8 cellular contexts compared by ENCODE assay signal in the genomic region with DNA sequence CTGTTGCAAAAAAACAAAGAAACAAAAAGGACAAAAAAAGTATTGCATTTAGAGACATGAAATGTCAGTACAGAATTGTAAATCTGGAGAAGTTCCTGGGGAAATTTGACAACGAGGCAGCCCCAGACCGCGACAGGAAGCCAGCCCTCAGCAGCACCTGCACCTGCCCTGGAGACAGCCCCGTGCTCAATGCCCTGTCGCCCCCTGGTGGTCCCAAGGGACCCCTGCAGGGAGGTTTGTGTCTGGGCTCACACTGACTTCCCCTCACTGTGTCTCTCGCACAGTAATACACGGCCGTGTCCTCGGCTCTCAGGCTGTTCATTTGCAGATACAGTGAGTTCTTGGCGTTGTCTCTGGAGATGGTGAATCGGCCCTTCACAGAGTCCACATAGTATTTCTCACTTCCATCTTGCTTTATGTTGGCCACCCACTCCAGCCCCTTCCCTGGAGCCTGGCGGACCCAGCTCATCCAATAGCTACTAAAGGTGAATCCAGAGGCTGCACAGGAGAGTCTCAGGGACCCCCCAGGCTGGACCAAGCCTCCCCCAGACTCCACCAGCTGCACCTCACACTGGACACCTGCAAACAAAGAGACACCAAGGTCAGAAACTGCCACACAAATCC.
A peak's percentile ranks its signal among the peaks of the same experiment; 100 is the strongest.
DNase-seq lines count a peak whose midpoint lies in the region; ATAC-seq and TF ChIP-seq lines count a peak whose summit lies in the region.
"Not testable (repeated sequence)": the region's sequence is repeated elsewhere in the genome, so short reads cannot be mapped to it uniquely, and the experiment has no call there.

No MANE protein-coding gene starts in this region.

- not testable (repeated sequence) for H3K27ac ChIP-seq in upper lobe of right lung

- not testable (repeated sequence) for H3K4me3 ChIP-seq in GM12865 (ENCODE audit: low read depth, low read length); upper lobe of right lung

- not testable (repeated sequence) for H3K27ac Mint-ChIP-seq in activated naive CD4-positive, alpha-beta T cell treated with anti-CD3 and anti-CD28 coated beads, Interleukin-2, amount 10 ng/mL, durations not matched to agents 7 days and 5 days

- H3K27me3 Mint-ChIP-seq in activated naive CD4-positive, alpha-beta T cell treated with anti-CD3 and anti-CD28 coated beads, Interleukin-2, amount 10 ng/mL, durations not matched to agents 7 days and 5 days: peaks cover 47% of the 10 kb centered on the region

- H3K4me1 Mint-ChIP-seq in activated naive CD4-positive, alpha-beta T cell treated with anti-CD3 and anti-CD28 coated beads, Interleukin-2, amount 10 ng/mL, durations not matched to agents 7 days and 5 days: peaks cover 18% of the 10 kb centered on the region

- peak; percentile 80 for DNase-seq in GM12865 (ENCODE audit: low read depth)
- peak; percentile 8 for DNase-seq in NCI-H1092 (lab: John Stamatoyannopoulos, UW)
- DNase-seq in SIG-M5 treated with dmso at 0.1 percent for 504 hours (lab: John Stamatoyannopoulos, UW; ENCODE audit: unreplicated experiment): peak; percentile 7
- peak; percentile 63 to 68 for DNase-seq in activated CD4-positive, alpha-beta T cell treated with anti-CD3 and anti-CD28 coated beads, Interleukin-2, amount 50 U/mL, for 48 hours
- peak; percentile 91 for DNase-seq in activated naive CD4-positive, alpha-beta T cell treated with anti-CD3 and anti-CD28 coated beads, Interleukin-2, amount 10 ng/mL, durations not matched to agents 7 days and 5 days
- DNase-seq in kidney tubule cell (ENCODE audit: low spot score): peak; percentile 18
- peak; percentile 68 for DNase-seq in stimulated activated CD4-positive, alpha-beta T cell treated with anti-CD3 and anti-CD28 coated beads, Interleukin-4, amount 100 ng/mL, for 24 hours
- DNase-seq in upper lobe of right lung: peak; percentile 74

- peak; percentile 44 for TF ChIP-seq CTCF in GM12865 (IDR thresholded peaks at IDR 0.05; ENCODE audit: insufficient read depth, low read depth, low read length, missing control alignments)
- not testable (repeated sequence) for TF ChIP-seq CTCF in upper lobe of right lung (IDR thresholded peaks at IDR 0.05)

- H3K9me3 Mint-ChIP-seq in activated naive CD4-positive, alpha-beta T cell treated with anti-CD3 and anti-CD28 coated beads, Interleukin-2, amount 10 ng/mL, durations not matched to agents 7 days and 5 days: not testable (repeated sequence)

- not testable (repeated sequence) for H3K4me1 ChIP-seq in upper lobe of right lung

- CTCF ChIA-PET in activated naive CD4-positive, alpha-beta T cell treated with anti-CD3 and anti-CD28 coated beads, Interleukin-2, amount 10 ng/mL, durations not matched to agents 7 days and 5 days (lab: Charles Lee): interaction anchor here (0.6 to 3.7 kb wide), 10 partner anchors 17 to 313 kb away, joined by 3 to 15 read pairs (median 4); no protein-coding TSS in a partner anchor

- H3K27me3 ChIP-seq in upper lobe of right lung: peaks cover 30% of the 10 kb centered on the region

- H3K4me3 Mint-ChIP-seq in activated naive CD4-positive, alpha-beta T cell treated with anti-CD3 and anti-CD28 coated beads, Interleukin-2, amount 10 ng/mL, durations not matched to agents 7 days and 5 days: not testable (repeated sequence)

- intact Hi-C loops in upper lobe of right lung (cut with DNase I): not testable (repeated sequence)

- H3K36me3 ChIP-seq in upper lobe of right lung: not testable (repeated sequence)

- H3K36me3 Mint-ChIP-seq in activated naive CD4-positive, alpha-beta T cell treated with anti-CD3 and anti-CD28 coated beads, Interleukin-2, amount 10 ng/mL, durations not matched to agents 7 days and 5 days: not testable (repeated sequence)

- ATAC-seq in upper lobe of right lung: peak; percentile 65

- H3K9me3 ChIP-seq in upper lobe of right lung: not testable (repeated sequence)

Comparison
In these comparisons a context has a peak if more than half of its experiments do, and no peak if none do; other contexts are left out.
1. DNase-seq: peak in every context shown above with its lines; median percentile 91 in activated naive CD4-positive, alpha-beta T cell treated with anti-CD3 and anti-CD28 coated beads, Interleukin-2, amount 10 ng/mL, durations not matched to agents 7 days and 5 days; 80 in GM12865; 74 in upper lobe of right lung; 68 in stimulated activated CD4-positive, alpha-beta T cell treated with anti-CD3 and anti-CD28 coated beads, Interleukin-4, amount 100 ng/mL, for 24 hours; 66 in activated CD4-positive, alpha-beta T cell treated with anti-CD3 and anti-CD28 coated beads, Interleukin-2, amount 50 U/mL, for 48 hours; 18 in kidney tubule cell; 8 in NCI-H1092; 7 in SIG-M5 treated with dmso at 0.1 percent for 504 hours.